14 cellular contexts compared by ENCODE assay signal in the genomic region with DNA sequence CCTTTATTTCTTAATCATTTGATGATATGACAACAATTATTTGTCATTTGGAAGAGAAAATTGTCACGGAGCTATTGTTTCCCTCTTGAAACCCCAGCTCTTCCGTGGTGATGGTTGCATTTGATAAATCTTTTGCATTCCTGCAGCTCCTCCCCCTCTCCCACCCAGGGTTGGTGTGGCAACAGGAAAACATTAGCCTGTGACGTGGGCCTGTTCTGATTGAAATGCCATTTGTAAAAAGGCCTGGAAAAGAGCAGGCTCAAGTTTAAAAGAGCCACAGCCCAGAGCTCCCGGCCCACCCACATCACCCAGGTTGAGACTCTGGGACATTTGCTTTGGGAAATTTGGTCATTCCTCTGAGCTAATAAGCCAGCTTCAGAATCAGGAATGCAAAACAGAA.
DNase-seq lines count a peak whose midpoint lies in the region; ATAC-seq and TF ChIP-seq lines count a peak whose summit lies in the region.
"Had no signal": no experiment of that assay in that cellular context is flagged by ENCODE, and none has a peak within 500 bp of the region (broad histone marks: within the 10 kb centered on the region; RNA-seq: fewer than 3 reads in every experiment).

No MANE protein-coding gene starts in this region.

- no peak for TF ChIP-seq EP300 in gastroesophageal sphincter (IDR thresholded peaks at IDR 0.05)

- H2AK5ac ChIP-seq in trophoblast cell (ENCODE audit: low read length) = no peak overlapping the region

- no peaks in the 10 kb centered on the region for H3F3A ChIP-seq in MM.1S (ENCODE audit: insufficient read depth, low read length)

- H3K18ac ChIP-seq in trophoblast cell (ENCODE audit: low read length) = no peak overlapping the region

- no peak overlapping the region for H3K23ac ChIP-seq in trophoblast cell (ENCODE audit: low read length)

- no peak overlapping the region for H3K4ac ChIP-seq in trophoblast cell (ENCODE audit: low read depth, low read length)

- H3K36me3 ChIP-seq in adipocyte (ENCODE audit: control insufficient read depth, insufficient read depth, low read length, severe bottlenecking) (no peaks in the 10 kb centered on the region), gastroesophageal sphincter (no peaks in the 10 kb centered on the region), trophoblast cell (ENCODE audit: control insufficient read depth in 1 of 2, insufficient read depth in 2 of 2, low read length in 2 of 2) (no peaks in the 10 kb centered on the region), MM.1S (replicated peaks; ENCODE audit: insufficient read depth, low read length) (no peaks in the 10 kb centered on the region), OCI-LY7 (ENCODE audit: insufficient read depth, low read length) (no peaks in the 10 kb centered on the region)
- H3K36me3 ChIP-seq: BLaER1 treated with 17β-estradiol and CSF1 and Interleukin-3, amounts not matched to agents 10 nM and 100 nM; left lung had no signal

- H3K14ac ChIP-seq in trophoblast cell (ENCODE audit: low read length) = no peak overlapping the region

- H3K9ac ChIP-seq in adipocyte (ENCODE audit: low read length) (peak overlapping the region; percentile 32), trophoblast cell (ENCODE audit: low read length) (no peak overlapping the region), MM.1S (ENCODE audit: low read length) (no peak overlapping the region)
- H3K9ac ChIP-seq: BLaER1 treated with 17β-estradiol and CSF1 and Interleukin-3, amounts not matched to agents 10 nM and 100 nM had no signal

- no peak overlapping the region for H4K91ac ChIP-seq in trophoblast cell (ENCODE audit: low read depth, low read length)

- peak; percentile 65 for ATAC-seq in gastroesophageal sphincter
- no peak for ATAC-seq in GM19467 (IDR thresholded peaks at IDR 0.05; ENCODE audit: unreplicated experiment)
- ATAC-seq: left lung; stimulated activated naive CD8-positive, alpha-beta T cell treated with anti-CD3 and anti-CD28 coated beads, Interleukin-15, amount 100 ng/mL, for 72 hours had no signal

- H3K27ac ChIP-seq in gastroesophageal sphincter (peak overlapping the region in 1 of 4 donors; percentile 30), trophoblast cell (ENCODE audit: low read depth, low read length) (no peak overlapping the region), MM.1S (ENCODE audit: low read length) (no peak overlapping the region), OCI-LY7 (ENCODE audit: low read depth, low read length, poor library complexity, severe bottlenecking) (no peak overlapping the region)
- H3K27ac ChIP-seq: BLaER1 treated with 17β-estradiol and CSF1 and Interleukin-3, amounts not matched to agents 10 nM and 100 nM; left lung had no signal

- H2BK12ac ChIP-seq in trophoblast cell (ENCODE audit: low read length) = no peak overlapping the region

- H2BK120ac ChIP-seq in trophoblast cell (ENCODE audit: insufficient read depth, low read length, poor library complexity) = no peak overlapping the region

- no peak overlapping the region for H2AFZ ChIP-seq in trophoblast cell (ENCODE audit: insufficient read depth, low read length, poor library complexity)
- no peak overlapping the region for H2AFZ ChIP-seq in MM.1S (ENCODE audit: low read length)
- no peak overlapping the region for H2AFZ ChIP-seq in OCI-LY7 (ENCODE audit: low read length)

- intact Hi-C loops in OCI-LY7 (cut with micrococcal nuclease; ENCODE audit: unreplicated experiment) = no loop called here

- DNase-seq in ELF-1 (ENCODE audit: low read depth, low spot score) = peak; percentile 52
- DNase-seq in adipocyte (ENCODE audit: low read depth) = peak; percentile 80
- peak; percentile 72 to 85 for DNase-seq in trophoblast cell
- no peak for DNase-seq in MM.1S
- no peak for DNase-seq in stimulated activated naive CD4-positive, alpha-beta T cell treated with Interleukin-2 at 50 U/mL for 16 hours (lab: John Stamatoyannopoulos, UW)
- no peak for DNase-seq in OCI-LY7 (ENCODE audit: low spot score)
- DNase-seq: EL; left lung; NCI-H524 treated with DMSO at 0.1 percent for 48 hours; occipital lobe; stimulated activated naive CD8-positive, alpha-beta T cell treated with anti-CD3 and anti-CD28 coated beads, Interleukin-15, amount 100 ng/mL, for 72 hours had no signal

- no peak overlapping the region for H4K12ac ChIP-seq in trophoblast cell (ENCODE audit: low read depth, low read length)

- CTCF ChIA-PET in OCI-LY7 (lab: Charles Lee; ENCODE audit: unreplicated experiment) = no interaction called here

- WGBS in gastroesophageal sphincter (ENCODE audit: low coverage in 1 of 2), 2 donors = 7 to 13% methylated on average over 2 to 4 of the region's 4 CpGs
- WGBS in trophoblast cell (ENCODE audit: extremely low coverage, insufficient coverage, insufficient read length) = no CpG with 5 or more reads among the region's 4 CpGs

- no peak for TF ChIP-seq CTCF in gastroesophageal sphincter (IDR thresholded peaks at IDR 0.05)
- no peak for TF ChIP-seq CTCF in MM.1S (IDR thresholded peaks at IDR 0.05; ENCODE audit: low read length)
- no peak for TF ChIP-seq CTCF in OCI-LY7 (conservative IDR thresholded peaks at IDR 0.05; ENCODE audit: low read length)

- peaks cover under 1% of the 10 kb centered on the region for H3K9me3 ChIP-seq in adipocyte (ENCODE audit: control insufficient read depth, low read length)
- no peaks in the 10 kb centered on the region for H3K9me3 ChIP-seq in gastroesophageal sphincter
- H3K9me3 ChIP-seq in trophoblast cell (ENCODE audit: insufficient read depth, low read depth, low read length) = peaks cover 4% of the 10 kb centered on the region
- H3K9me3 ChIP-seq in MM.1S (replicated peaks; ENCODE audit: insufficient read depth, low read length) = no peaks in the 10 kb centered on the region
- H3K9me3 ChIP-seq in OCI-LY7 (ENCODE audit: low read length) = no peaks in the 10 kb centered on the region
- H3K9me3 ChIP-seq: left lung had no signal

- POLR2A ChIA-PET in OCI-LY7 (lab: Charles Lee) = interaction anchor here (0.5 kb wide), 1 partner anchor 61 kb away, joined by 5 read pairs; no protein-coding TSS in a partner anchor

- H2BK5ac ChIP-seq in trophoblast cell (ENCODE audit: low read depth, low read length, poor library complexity) = no peak overlapping the region

- H3K4me1 ChIP-seq in adipocyte (ENCODE audit: control insufficient read depth, insufficient read depth, low read length) (peaks cover 47% of the 10 kb centered on the region), gastroesophageal sphincter (peaks cover 0 to 15% (median 0%) of the 10 kb centered on the region in 3 donors), trophoblast cell (ENCODE audit: control insufficient read depth in 1 of 2, insufficient read depth in 2 of 2, low read length in 2 of 2) (peaks cover 12 to 14% of the 10 kb centered on the region in 2 experiments), MM.1S (ENCODE audit: low read length) (no peaks in the 10 kb centered on the region), OCI-LY7 (ENCODE audit: insufficient read depth, low read length, poor library complexity, severe bottlenecking) (no peaks in the 10 kb centered on the region)

- H3K9me2 ChIP-seq in MM.1S (replicated peaks; ENCODE audit: insufficient read depth, low read length) = no peaks in the 10 kb centered on the region
- H3K9me2 ChIP-seq in OCI-LY7 (ENCODE audit: insufficient read depth, low read length) = no peaks in the 10 kb centered on the region

- H4K20me1 ChIP-seq in MM.1S (ENCODE audit: insufficient read depth, low read length) (no peaks in the 10 kb centered on the region), OCI-LY7 (ENCODE audit: insufficient read depth, low read length) (no peaks in the 10 kb centered on the region)
- H4K20me1 ChIP-seq: BLaER1 treated with 17β-estradiol and CSF1 and Interleukin-3, amounts not matched to agents 10 nM and 100 nM had no signal

- H3K27me3 ChIP-seq in adipocyte (replicated peaks; ENCODE audit: control insufficient read depth, insufficient read depth, low read length) = peaks cover 10% of the 10 kb centered on the region
- no peaks in the 10 kb centered on the region for H3K27me3 ChIP-seq in gastroesophageal sphincter
- H3K27me3 ChIP-seq in trophoblast cell (ENCODE audit: insufficient read depth, low read length) = no peaks in the 10 kb centered on the region
- H3K27me3 ChIP-seq in MM.1S (replicated peaks; ENCODE audit: insufficient read depth, low read length) = no peaks in the 10 kb centered on the region
- H3K27me3 ChIP-seq: left lung had no signal

- no peaks in the 10 kb centered on the region for H3K79me1 ChIP-seq in trophoblast cell (ENCODE audit: low read length)

- no TSS peak for BruUV-seq in OCI-LY7 (replicated peaks; lab: Mats Ljungman, UMichigan)

- H3K4me3 ChIP-seq in adipocyte (ENCODE audit: low read length) (peak overlapping the region; percentile 49), gastroesophageal sphincter (no peak overlapping the region), trophoblast cell (ENCODE audit: low read depth, low read length) (no peak overlapping the region), MM.1S (ENCODE audit: low read length) (no peak overlapping the region), OCI-LY7 (ENCODE audit: low read depth, low read length, poor library complexity, severe bottlenecking) (no peak overlapping the region)
- H3K4me3 ChIP-seq: BLaER1 treated with 17β-estradiol and CSF1 and Interleukin-3, amounts not matched to agents 10 nM and 100 nM; left lung had no signal

- H3K79me2 ChIP-seq in trophoblast cell (ENCODE audit: control insufficient read depth, insufficient read depth, low read length, poor library complexity) (no peaks in the 10 kb centered on the region), MM.1S (ENCODE audit: low read length) (no peaks in the 10 kb centered on the region), OCI-LY7 (ENCODE audit: insufficient read depth, low read depth, low read length) (no peaks in the 10 kb centered on the region)

- TF ChIP-seq POLR2A in gastroesophageal sphincter (IDR thresholded peaks at IDR 0.05) = no peak

- H3K4me2 ChIP-seq in trophoblast cell (ENCODE audit: low read length) = no peak overlapping the region
- H3K4me2 ChIP-seq in MM.1S (ENCODE audit: low read depth, low read length) = no peak overlapping the region
- H3K4me2 ChIP-seq in OCI-LY7 (ENCODE audit: low read length) = no peak overlapping the region
- H3K4me2 ChIP-seq: BLaER1 treated with 17β-estradiol and CSF1 and Interleukin-3, amounts not matched to agents 10 nM and 100 nM had no signal

- no peak overlapping the region for H4K8ac ChIP-seq in trophoblast cell (ENCODE audit: low read depth, low read length)

Comparison
In these comparisons a context has a peak if more than half of its experiments do, and no peak if none do; other contexts are left out.
1. DNase-seq: peak in ELF-1 (single experiment), adipocyte (single experiment) and trophoblast cell (2 of 2); none in MM.1S (single experiment), stimulated activated naive CD4-positive, alpha-beta T cell treated with Interleukin-2 at 50 U/mL for 16 hours (single experiment) and OCI-LY7 (single experiment).